In genomic region chr20:36235892-36236785, GRCh38 we compare ENCODE assay signal across 8 cellular contexts. TPM values are rescaled to one million over a fixed set of nuclear protein-coding genes. Genes with fewer than 3 reads are reported as not detected.
DNase-seq lines count a peak whose midpoint lies in the region; ATAC-seq and TF ChIP-seq lines count a peak whose summit lies in the region.

TSS of gene AAR2 (plus strand) at chr20:36236478. CDS start at chr20:36239869, 3,391 bp downstream.

- dilution Hi-C loops in mammary epithelial cell (cut with HindIII; ENCODE audit: low sequenced_read_pairs), result no loop called here

- peaks cover 50% of the 10 kb centered on the region for H3K79me2 ChIP-seq in mammary epithelial cell (ENCODE audit: insufficient read depth, low read length)
- peaks cover 47% of the 10 kb centered on the region for H3K79me2 ChIP-seq in smooth muscle cell (ENCODE audit: low read depth)

- H3K27ac Mint-ChIP-seq in WTC11 (peak within 1 kb of the TSS; percentile 86), immature natural killer cell (peak within 1 kb of the TSS; percentile 78 to 94 (median 93))

- intact Hi-C loops in mammary epithelial cell (cut with micrococcal nuclease), result no loop called here

- DNase-seq in NCI-H2196 treated with DMSO at 0.1 percent for 48 hours (lab: John Stamatoyannopoulos, UW; ENCODE audit: unreplicated experiment) (peak; percentile 71), WTC11 (ENCODE audit: low spot score) (peak; percentile 78), mammary epithelial cell (peak; percentile 76), immature natural killer cell (peak; percentile 60 to 75 (median 71)), smooth muscle cell (lab: John Stamatoyannopoulos, UW; ENCODE audit: unreplicated experiment) (peak; percentile 31)

- H3K9me3 ChIP-seq in ES-I3 (ENCODE audit: control insufficient read depth, insufficient read depth, low read length), result no peaks in the 10 kb centered on the region
- no peaks in the 10 kb centered on the region for H3K9me3 ChIP-seq in mammary epithelial cell (replicated peaks; ENCODE audit: insufficient read depth, low read length)
- H3K9me3 ChIP-seq in smooth muscle cell (replicated peaks; ENCODE audit: low read depth), result no peaks in the 10 kb centered on the region

- peak within 1 kb of the TSS; percentile 76 to 99 (median 89) for H3K4me3 ChIP-seq in mammary epithelial cell (replicated peaks in 1 of 3; ENCODE audit: insufficient read depth in 1 of 3, low read depth in 2 of 3, low read length in 3 of 3)
- peak within 1 kb of the TSS; percentile 87 for H3K4me3 ChIP-seq in smooth muscle cell

- peak within 1 kb of the TSS; percentile 93 for H3K4me3 Mint-ChIP-seq in WTC11
- peak within 1 kb of the TSS; percentile 91 to 98 (median 97) for H3K4me3 Mint-ChIP-seq in immature natural killer cell

- H3K4me1 ChIP-seq in ES-I3 (ENCODE audit: insufficient read depth, low read length) (peaks cover 4% of the 10 kb centered on the region; the same call in 1 of the 2 replicates), mammary epithelial cell (ENCODE audit: insufficient read depth, low read length) (peaks cover 12% of the 10 kb centered on the region), smooth muscle cell (ENCODE audit: low read depth) (peaks cover 7% of the 10 kb centered on the region)

- H3K4me2 ChIP-seq in mammary epithelial cell (ENCODE audit: insufficient read depth, low read depth, low read length) (peak within 1 kb of the TSS; percentile 95), smooth muscle cell (peak within 1 kb of the TSS; percentile 95)

- H3K36me3 ChIP-seq in ES-I3 (ENCODE audit: insufficient read depth, low read length), result peaks cover 7% of the 10 kb centered on the region; the same call in 1 of the 2 replicates
- peaks cover 4% of the 10 kb centered on the region for H3K36me3 ChIP-seq in mammary epithelial cell (ENCODE audit: insufficient read depth, low read length)
- H3K36me3 ChIP-seq in smooth muscle cell (ENCODE audit: low read depth), result peaks cover 3% of the 10 kb centered on the region

- POLR2A ChIA-PET in WTC11 (lab: Charles Lee), result interaction anchor here (0.5 kb wide), 1 partner anchor 340 kb away, joined by 3 read pairs; no protein-coding TSS in a partner anchor

- WGBS in mammary epithelial cell (ENCODE audit: low coverage, missing lambda C conversion rate), result 2% methylated on average over 29 of the region's 44 CpGs
- 17% methylated on average over 44 of the region's 44 CpGs for WGBS in smooth muscle cell (ENCODE audit: low lambda C conversion rate)

- ATAC-seq in HG02759 (IDR thresholded peaks at IDR 0.05; ENCODE audit: unreplicated experiment) (peak; percentile 84), WTC11 (peak; percentile 94), HG02588 (IDR thresholded peaks at IDR 0.05; ENCODE audit: unreplicated experiment) (no peak)

- H3K27me3 ChIP-seq in mammary epithelial cell (ENCODE audit: insufficient read depth, low read length) (no peaks in the 10 kb centered on the region), smooth muscle cell (ENCODE audit: low read depth) (no peaks in the 10 kb centered on the region)

- peak within 1 kb of the TSS; percentile 83 for H3K27ac ChIP-seq in mammary epithelial cell (ENCODE audit: insufficient read depth, low read depth, low read length)
- H3K27ac ChIP-seq in smooth muscle cell (ENCODE audit: low read depth), result peak within 1 kb of the TSS; percentile 73

- H2AFZ ChIP-seq in mammary epithelial cell (ENCODE audit: low read depth, low read length) (peak within 1 kb of the TSS; percentile 99), smooth muscle cell (ENCODE audit: low read depth) (peak within 1 kb of the TSS; percentile 83)

- CTCF ChIA-PET in WTC11 (lab: Charles Lee) (interaction anchor here (1.1 to 2.3 kb wide), 7 partner anchors 31 to 243 kb away, joined by 4 to 11 read pairs (median 6); no protein-coding TSS in a partner anchor), mammary epithelial cell (lab: Charles Lee; ENCODE audit: low non-redundant PET) (no interaction called here)

- TF ChIP-seq CTCF in WTC11 (IDR thresholded peaks at IDR 0.05), result no peak
- no peak for TF ChIP-seq CTCF in mammary epithelial cell (conservative IDR thresholded peaks at IDR 0.05 in 1 of 2, IDR thresholded peaks at IDR 0.05 in 1 of 2; ENCODE audit: extremely low read depth in 1 of 2, insufficient read depth in 1 of 2, low read depth in 1 of 2, low read length in 2 of 2)
- no peak for TF ChIP-seq CTCF in smooth muscle cell (IDR thresholded peaks at IDR 0.05; ENCODE audit: borderline replicate concordance, insufficient read depth, poor library complexity, severe bottlenecking)

- BruUV-seq in mammary epithelial cell (replicated peaks; lab: Mats Ljungman, UMichigan), result no TSS peak

- in situ Hi-C loops in mammary epithelial cell (cut with MboI; ENCODE audit: low sequenced_read_pairs in 2 of 2), result loop anchor here in 1 of 2 donors (25.0 kb wide), 1 partner anchor 651 kb away; the partner anchor contains the start of gene TLDC2

- H4K20me1 ChIP-seq in mammary epithelial cell (ENCODE audit: insufficient read depth, low read length) (no peaks in the 10 kb centered on the region), smooth muscle cell (ENCODE audit: low read depth) (peaks cover 8% of the 10 kb centered on the region)

- no peaks in the 10 kb centered on the region for H3F3A ChIP-seq in smooth muscle cell (ENCODE audit: low read depth)

- H3K36me3 Mint-ChIP-seq in WTC11, result peaks cover 14% of the 10 kb centered on the region
- peaks cover 0 to 2% (median 0%) of the 10 kb centered on the region in 3 donors for H3K36me3 Mint-ChIP-seq in immature natural killer cell

- H3K27me3 Mint-ChIP-seq in WTC11 (ENCODE audit: low read depth), result no peaks in the 10 kb centered on the region; the same call in 1 of the 2 replicates
- H3K27me3 Mint-ChIP-seq in immature natural killer cell (ENCODE audit: low read depth in 3 of 3), result peaks cover 0 to 7% (median 0%) of the 10 kb centered on the region in 3 donors

- H3K9ac ChIP-seq in ES-I3 (ENCODE audit: low read depth, low read length) (peak within 1 kb of the TSS; percentile 76), mammary epithelial cell (ENCODE audit: insufficient read depth, low read length) (peak within 1 kb of the TSS; percentile 98), smooth muscle cell (ENCODE audit: low read depth) (peak within 1 kb of the TSS; percentile 93)

- no peaks in the 10 kb centered on the region for H3K9me3 Mint-ChIP-seq in WTC11
- H3K9me3 Mint-ChIP-seq in immature natural killer cell, result no peaks in the 10 kb centered on the region

- H3K4me1 Mint-ChIP-seq in WTC11 (peaks cover 12% of the 10 kb centered on the region), immature natural killer cell (peaks cover 40 to 50% of the 10 kb centered on the region in 2 donors)

TF ChIP-seq in WTC11, 78 proteins besides CTCF, POLR2A, EP300 and RAD21 (continues in another document):
- TF ChIP-seq JUN (CRISPR knock-in tag; IDR thresholded peaks at IDR 0.05), result no peak
- no peak for TF ChIP-seq NR3C1 (CRISPR knock-in tag; conservative IDR thresholded peaks at IDR 0.05; ENCODE audit: low read depth)
- peak; percentile 69; the same call in 1 of the 2 replicates for TF ChIP-seq CREM (CRISPR knock-in tag; IDR thresholded peaks at IDR 0.05)
- TF ChIP-seq ZBTB43 (CRISPR knock-in tag; IDR thresholded peaks at IDR 0.05), result peak; percentile 45; the same call in 1 of the 2 replicates
- TF ChIP-seq ZNF281 (CRISPR knock-in tag; IDR thresholded peaks at IDR 0.05), result no peak
- no peak for TF ChIP-seq ZNF671 (CRISPR knock-in tag; IDR thresholded peaks at IDR 0.05)
- TF ChIP-seq ATF1 (CRISPR knock-in tag; IDR thresholded peaks at IDR 0.05), result no peak
- TF ChIP-seq ZNF232 (CRISPR knock-in tag; IDR thresholded peaks at IDR 0.05), result no peak
- peak; percentile 84 for TF ChIP-seq MAX (CRISPR knock-in tag; IDR thresholded peaks at IDR 0.05)
- TF ChIP-seq SMAD3 (CRISPR knock-in tag; IDR thresholded peaks at IDR 0.05; ENCODE audit: borderline replicate concordance), result 0 out of 2 replicates have a peak, but pooled peaks have one; percentile 14

RNA-seq across cellular contexts. Expression of gene AAR2, which starts in this region (rescaled TPM):
- total RNA-seq in WTC11 (2021) (22.5 to 24.9 TPM (median 24.7 TPM) in 3 replicates), mammary epithelial cell (10 to 100 TPM; 20.9 to 29.3 TPM), smooth muscle cell (25.9 and 26.6 TPM in 2 replicates)
- polyA plus RNA-seq in mammary epithelial cell (26.8 TPM), immature natural killer cell (10 to 100 TPM; 41.5 to 55.9 (median 49.9) TPM), smooth muscle cell (37.5 and 39.9 TPM in 2 replicates)
- polyA minus RNA-seq in mammary epithelial cell, result 19.4 TPM
